8 cellular contexts compared by ENCODE assay signal in genomic region chr14:77212933-77213656, GRCh38. TPM values are rescaled to one million over a fixed set of nuclear protein-coding genes. Genes with fewer than 3 reads are reported as not detected.
A peak's percentile ranks its signal among the peaks of the same experiment; 100 is the strongest.
DNase-seq lines count a peak whose midpoint lies in the region; ATAC-seq, FAIRE-seq and TF ChIP-seq lines count a peak whose summit lies in the region.

No MANE protein-coding gene starts in this region.

- WGBS in A549 (ENCODE audit: missing lambda C conversion rate), result 7% methylated on average over 14 of the region's 17 CpGs
- WGBS in adrenal gland, 4 donors, result 12 to 18% (median 14%) methylated on average over 17 of the region's 17 CpGs
- WGBS in transverse colon (ENCODE audit: low coverage in 1 of 2), 2 donors, result 14 to 34% methylated on average over 5 to 17 of the region's 17 CpGs

- CTCF ChIA-PET in A549 (lab: Yijun Ruan, JAX) (interaction anchor here (0.9 to 5.0 kb wide), 25 partner anchors 9 to 340 kb away, joined by 3 to 45 read pairs (median 4); partner anchors contain the start of gene ZDHHC22), GM10248 (lab: Yijun Ruan, JAX) (interaction anchor here (0.7 to 4.5 kb wide), 19 partner anchors 9 to 339 kb away, joined by 3 to 28 read pairs (median 6); partner anchors contain the start of gene CIPC)

- intact Hi-C loops in adrenal gland (cut with DNase I), result loop anchor here in 1 of 2 donors (5.0 kb wide), 1 partner anchor 61 kb away; no protein-coding TSS in a partner anchor
- intact Hi-C loops in transverse colon (cut with DNase I; ENCODE audit: low total_unique reads), result no loop called here

- in situ Hi-C loops in transverse colon (cut with MboI; ENCODE audit: low pct_ligation_motif_present in 1 of 4, low pct_unique_long_range_greater_than_20kb in 1 of 4, low sequenced_read_pairs in 3 of 4), result no loop called here

- H3K4me1 ChIP-seq in A549, result no peaks in the 10 kb centered on the region
- H3K4me1 ChIP-seq in adrenal gland (replicated peaks in 1 of 2), result no peaks in the 10 kb centered on the region
- H3K4me1 ChIP-seq in transverse colon, result no peaks in the 10 kb centered on the region

- H3K36me3 ChIP-seq in adrenal gland (replicated peaks in 1 of 2) (no peaks in the 10 kb centered on the region), transverse colon (no peaks in the 10 kb centered on the region)

- TF ChIP-seq CTCF in A549 (IDR thresholded peaks at IDR 0.05) (peak; percentile 47), GM10248 (IDR thresholded peaks at IDR 0.05; ENCODE audit: control extremely low read depth, extremely low read depth, low read depth, missing control alignments) (peak; percentile 87), adrenal gland (IDR thresholded peaks at IDR 0.05) (peak; percentile 36 to 65 (median 63)), transverse colon (IDR thresholded peaks at IDR 0.05) (peak; percentile 46 to 72 (median 65))

- H3K27me3 ChIP-seq in adrenal gland (no peaks in the 10 kb centered on the region), transverse colon (no peaks in the 10 kb centered on the region)

- no peak for TF ChIP-seq POLR2A in A549 (IDR thresholded peaks at IDR 0.05; ENCODE audit: low read length)
- no peak for TF ChIP-seq POLR2A in adrenal gland (IDR thresholded peaks at IDR 0.05)
- TF ChIP-seq POLR2A in transverse colon (IDR thresholded peaks at IDR 0.05), result no peak

- H3K4me3 ChIP-seq in A549 (no peak overlapping the region), adrenal gland (no peak overlapping the region), transverse colon (no peak overlapping the region)

- H3K9me3 ChIP-seq in A549, result no peaks in the 10 kb centered on the region
- no peaks in the 10 kb centered on the region for H3K9me3 ChIP-seq in adrenal gland (replicated peaks in 1 of 3)
- H3K9me3 ChIP-seq in transverse colon, result no peaks in the 10 kb centered on the region

- ATAC-seq in A549 (peak; percentile 88 to 96), HG03342 (IDR thresholded peaks at IDR 0.05; ENCODE audit: unreplicated experiment) (peak; percentile 82), left lobe of liver (peak; percentile 69), HG03378 (IDR thresholded peaks at IDR 0.05; ENCODE audit: unreplicated experiment) (no peak)

- H3K4me2 ChIP-seq in A549, result no peak overlapping the region

- TF ChIP-seq RAD21 in A549 (conservative IDR thresholded peaks at IDR 0.05 in 1 of 2, IDR thresholded peaks at IDR 0.05 in 1 of 2), result peak; percentile 58 to 68

- H3K27ac ChIP-seq in A549, result no peak overlapping the region
- no peak overlapping the region for H3K27ac ChIP-seq in adrenal gland
- no peak overlapping the region for H3K27ac ChIP-seq in transverse colon

- DNase-seq in A549 (ENCODE audit: low read depth in 1 of 2, low spot score in 1 of 2), result peak; percentile 45 to 72
- peak; percentile 75 for DNase-seq in GM10248 (ENCODE audit: extremely low spot score)
- DNase-seq in NCI-H524 treated with DMSO at 0.1 percent for 48 hours (lab: John Stamatoyannopoulos, UW), result peak; percentile 50
- peak; percentile 31 to 79 (median 52) for DNase-seq in adrenal gland
- no peak for DNase-seq in left lobe of liver (ENCODE audit: low spot score)
- DNase-seq in transverse colon, result peak; percentile 55

- POLR2A ChIA-PET in A549 (lab: Yijun Ruan, JAX), result no interaction called here
- POLR2A ChIA-PET in GM10248 (lab: Yijun Ruan, JAX), result no interaction called here

- no peak for FAIRE-seq in A549 (lab: Jason Lieb, UNC)

- TF ChIP-seq EP300 in A549 (IDR thresholded peaks at IDR 0.05) (no peak), transverse colon (IDR thresholded peaks at IDR 0.05; ENCODE audit: low read depth) (no peak)

TF ChIP-seq in A549, 52 proteins besides CTCF, POLR2A, EP300 and RAD21:
- TF ChIP-seq, protein P1, sequence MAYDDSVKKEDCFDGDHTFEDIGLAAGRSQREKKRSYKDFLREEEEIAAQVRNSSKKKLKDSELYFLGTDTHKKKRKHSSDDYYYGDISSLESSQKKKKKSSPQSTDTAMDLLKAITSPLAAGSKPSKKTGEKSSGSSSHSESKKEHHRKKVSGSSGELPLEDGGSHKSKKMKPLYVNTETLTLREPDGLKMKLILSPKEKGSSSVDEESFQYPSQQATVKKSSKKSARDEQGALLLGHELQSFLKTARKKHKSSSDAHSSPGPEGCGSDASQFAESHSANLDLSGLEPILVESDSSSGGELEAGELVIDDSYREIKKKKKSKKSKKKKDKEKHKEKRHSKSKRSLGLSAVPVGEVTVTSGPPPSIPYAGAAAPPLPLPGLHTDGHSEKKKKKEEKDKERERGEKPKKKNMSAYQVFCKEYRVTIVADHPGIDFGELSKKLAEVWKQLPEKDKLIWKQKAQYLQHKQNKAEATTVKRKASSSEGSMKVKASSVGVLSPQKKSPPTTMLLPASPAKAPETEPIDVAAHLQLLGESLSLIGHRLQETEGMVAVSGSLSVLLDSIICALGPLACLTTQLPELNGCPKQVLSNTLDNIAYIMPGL (CRISPR knock-in tag; IDR thresholded peaks at IDR 0.05; ENCODE audit: borderline replicate concordance), result no peak
- TF ChIP-seq SMC3 (IDR thresholded peaks at IDR 0.05), result peak; percentile 56

RNA-seq across cellular contexts. Expression of gene TMEM63C, which starts 31.5 kb away (rescaled TPM):
- polyA plus RNA-seq in A549 (2011; rRNA removed) (0.57 and 0.86 TPM in 2 replicates), A549 (2017; fragmentation: RNase III; extraction: RNeasy Plus Mini Kit Qiagen cat#74134 plus additional on column Dnase treatment) (0.43 to 0.91 TPM (median 0.73 TPM) in 3 replicates), adrenal gland (10 to 100 TPM in 1 of 3 donors, 1 to 10 TPM in 2; 3.1 to 21.2 (median 7.9) TPM)
- 0.26 and 0.40 TPM in 2 replicates for polyA plus RNA-seq in A549 (2012; cell fraction: cytosol; rRNA removed)
- polyA plus RNA-seq in A549 (2012; cell fraction: nucleus; rRNA removed), result 0.72 and 0.82 TPM in 2 replicates
- 1.2 and 2.1 TPM in 2 replicates for polyA minus RNA-seq in A549 (2011; rRNA and poly(A)+ RNA removed)
- total RNA-seq in adrenal gland (10 to 100 TPM in 3 of 8 donors, 1 to 10 TPM in 5; 2.7 to 19.7 (median 6.5) TPM), left lobe of liver (0.35 TPM), transverse colon (10 to 100 TPM; 20.1 to 60.2 (median 33.9) TPM)

RNA-seq across cellular contexts. Expression of gene NGB, which starts 57.9 kb away (rescaled TPM):
- polyA plus RNA-seq in A549 (2011; rRNA removed) (not detected in 2 replicates), A549 (2017; fragmentation: RNase III; extraction: RNeasy Plus Mini Kit Qiagen cat#74134 plus additional on column Dnase treatment) (not detected in 3 replicates), adrenal gland (10 to 100 TPM in 2 of 3 donors, 1 to 10 TPM in 1; 6.3 to 15.4 (median 10.3) TPM)
- polyA plus RNA-seq in A549 (2012; cell fraction: cytosol; rRNA removed), result not detected in 2 replicates
- 0.04 TPM in 1 of 2 replicates, not detected in the other for polyA plus RNA-seq in A549 (2012; cell fraction: nucleus; rRNA removed)
- not detected in 2 replicates for polyA minus RNA-seq in A549 (2011; rRNA and poly(A)+ RNA removed)
- total RNA-seq in adrenal gland (10 to 100 TPM in 1 of 8 donors, 1 to 10 TPM in 2, under 1 TPM in 1, not detected in 4; 0.23 to 13.0 (median 2.6) TPM), left lobe of liver (not detected), transverse colon (1 to 10 TPM in 1 of 4 donors, under 1 TPM in 1, not detected in 2; 0.64 to 1.4 TPM)
